Comparison of ENCODE assay signal across 1 cellular context in genomic region chr7:77269360-77270075, GRCh38.
TF ChIP-seq lines count a peak whose summit lies in the region.

No MANE protein-coding gene starts in this region.

TF ChIP-seq in GM12878, 131 proteins besides CTCF, POLR2A, EP300 and RAD21 (continued from another document):
- TF ChIP-seq, protein P1, sequence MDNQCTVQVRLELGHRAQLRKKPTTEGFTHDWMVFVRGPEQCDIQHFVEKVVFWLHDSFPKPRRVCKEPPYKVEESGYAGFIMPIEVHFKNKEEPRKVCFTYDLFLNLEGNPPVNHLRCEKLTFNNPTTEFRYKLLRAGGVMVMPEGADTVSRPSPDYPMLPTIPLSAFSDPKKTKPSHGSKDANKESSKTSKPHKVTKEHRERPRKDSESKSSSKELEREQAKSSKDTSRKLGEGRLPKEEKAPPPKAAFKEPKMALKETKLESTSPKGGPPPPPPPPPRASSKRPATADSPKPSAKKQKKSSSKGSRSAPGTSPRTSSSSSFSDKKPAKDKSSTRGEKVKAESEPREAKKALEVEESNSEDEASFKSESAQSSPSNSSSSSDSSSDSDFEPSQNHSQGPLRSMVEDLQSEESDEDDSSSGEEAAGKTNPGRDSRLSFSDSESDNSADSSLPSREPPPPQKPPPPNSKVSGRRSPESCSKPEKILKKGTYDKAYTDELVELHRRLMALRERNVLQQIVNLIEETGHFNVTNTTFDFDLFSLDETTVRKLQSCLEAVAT (IDR thresholded peaks at IDR 0.05): no peak
- TF ChIP-seq FOXM1 (IDR thresholded peaks at IDR 0.05; ENCODE audit: low read depth, low read length) (no peak), EED (IDR thresholded peaks at IDR 0.05; ENCODE audit: low read depth) (0 out of 2 replicates have a peak, but pooled peaks have one; percentile 30)
- TF ChIP-seq, protein P2, sequence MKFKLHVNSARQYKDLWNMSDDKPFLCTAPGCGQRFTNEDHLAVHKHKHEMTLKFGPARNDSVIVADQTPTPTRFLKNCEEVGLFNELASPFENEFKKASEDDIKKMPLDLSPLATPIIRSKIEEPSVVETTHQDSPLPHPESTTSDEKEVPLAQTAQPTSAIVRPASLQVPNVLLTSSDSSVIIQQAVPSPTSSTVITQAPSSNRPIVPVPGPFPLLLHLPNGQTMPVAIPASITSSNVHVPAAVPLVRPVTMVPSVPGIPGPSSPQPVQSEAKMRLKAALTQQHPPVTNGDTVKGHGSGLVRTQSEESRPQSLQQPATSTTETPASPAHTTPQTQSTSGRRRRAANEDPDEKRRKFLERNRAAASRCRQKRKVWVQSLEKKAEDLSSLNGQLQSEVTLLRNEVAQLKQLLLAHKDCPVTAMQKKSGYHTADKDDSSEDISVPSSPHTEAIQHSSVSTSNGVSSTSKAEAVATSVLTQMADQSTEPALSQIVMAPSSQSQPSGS (IDR thresholded peaks at IDR 0.05; ENCODE audit: low read length): 0 out of 2 replicates have a peak, but pooled peaks have one; percentile 21
